1 cellular context compared by ENCODE assay signal in the genomic region with DNA sequence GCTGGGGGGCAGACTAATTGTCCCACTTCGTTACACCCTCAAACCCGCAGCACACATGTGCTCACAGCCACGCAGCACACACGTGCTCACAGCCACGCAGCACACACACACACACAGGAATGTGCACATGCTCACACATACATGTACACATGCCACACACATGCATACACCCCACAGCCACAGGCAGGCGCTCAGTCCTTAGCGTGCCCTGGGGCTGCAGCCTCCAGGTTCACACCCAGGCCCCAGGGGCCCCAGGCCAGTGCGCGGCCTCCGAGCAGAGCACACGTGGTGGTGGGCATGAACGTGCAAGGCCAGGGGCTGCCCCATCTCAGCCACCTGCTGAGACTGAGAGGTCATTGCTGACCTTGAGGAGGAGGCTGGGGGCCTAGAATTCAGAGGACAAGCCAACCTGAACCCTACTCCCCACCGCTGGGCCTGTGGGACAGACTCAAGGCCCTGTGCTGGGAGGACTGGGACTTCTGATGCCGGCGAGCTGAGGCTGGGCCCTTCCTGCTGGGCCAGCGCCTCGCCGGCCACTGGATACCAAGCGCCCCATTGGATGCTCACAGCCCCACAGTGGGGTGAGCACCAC.
TF ChIP-seq lines count a peak whose summit lies in the region.

No MANE protein-coding gene starts in this region.

TF ChIP-seq in neural cell, 6 proteins besides CTCF, POLR2A, EP300 and RAD21 (continued from another document):
- TF ChIP-seq, protein P1, sequence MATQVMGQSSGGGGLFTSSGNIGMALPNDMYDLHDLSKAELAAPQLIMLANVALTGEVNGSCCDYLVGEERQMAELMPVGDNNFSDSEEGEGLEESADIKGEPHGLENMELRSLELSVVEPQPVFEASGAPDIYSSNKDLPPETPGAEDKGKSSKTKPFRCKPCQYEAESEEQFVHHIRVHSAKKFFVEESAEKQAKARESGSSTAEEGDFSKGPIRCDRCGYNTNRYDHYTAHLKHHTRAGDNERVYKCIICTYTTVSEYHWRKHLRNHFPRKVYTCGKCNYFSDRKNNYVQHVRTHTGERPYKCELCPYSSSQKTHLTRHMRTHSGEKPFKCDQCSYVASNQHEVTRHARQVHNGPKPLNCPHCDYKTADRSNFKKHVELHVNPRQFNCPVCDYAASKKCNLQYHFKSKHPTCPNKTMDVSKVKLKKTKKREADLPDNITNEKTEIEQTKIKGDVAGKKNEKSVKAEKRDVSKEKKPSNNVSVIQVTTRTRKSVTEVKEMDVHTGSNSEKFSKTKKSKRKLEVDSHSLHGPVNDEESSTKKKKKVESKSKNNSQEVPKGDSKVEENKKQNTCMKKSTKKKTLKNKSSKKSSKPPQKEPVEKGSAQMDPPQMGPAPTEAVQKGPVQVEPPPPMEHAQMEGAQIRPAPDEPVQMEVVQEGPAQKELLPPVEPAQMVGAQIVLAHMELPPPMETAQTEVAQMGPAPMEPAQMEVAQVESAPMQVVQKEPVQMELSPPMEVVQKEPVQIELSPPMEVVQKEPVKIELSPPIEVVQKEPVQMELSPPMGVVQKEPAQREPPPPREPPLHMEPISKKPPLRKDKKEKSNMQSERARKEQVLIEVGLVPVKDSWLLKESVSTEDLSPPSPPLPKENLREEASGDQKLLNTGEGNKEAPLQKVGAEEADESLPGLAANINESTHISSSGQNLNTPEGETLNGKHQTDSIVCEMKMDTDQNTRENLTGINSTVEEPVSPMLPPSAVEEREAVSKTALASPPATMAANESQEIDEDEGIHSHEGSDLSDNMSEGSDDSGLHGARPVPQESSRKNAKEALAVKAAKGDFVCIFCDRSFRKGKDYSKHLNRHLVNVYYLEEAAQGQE (IDR thresholded peaks at IDR 0.05; ENCODE audit: borderline replicate concordance), result no peak
